In the genomic region with DNA sequence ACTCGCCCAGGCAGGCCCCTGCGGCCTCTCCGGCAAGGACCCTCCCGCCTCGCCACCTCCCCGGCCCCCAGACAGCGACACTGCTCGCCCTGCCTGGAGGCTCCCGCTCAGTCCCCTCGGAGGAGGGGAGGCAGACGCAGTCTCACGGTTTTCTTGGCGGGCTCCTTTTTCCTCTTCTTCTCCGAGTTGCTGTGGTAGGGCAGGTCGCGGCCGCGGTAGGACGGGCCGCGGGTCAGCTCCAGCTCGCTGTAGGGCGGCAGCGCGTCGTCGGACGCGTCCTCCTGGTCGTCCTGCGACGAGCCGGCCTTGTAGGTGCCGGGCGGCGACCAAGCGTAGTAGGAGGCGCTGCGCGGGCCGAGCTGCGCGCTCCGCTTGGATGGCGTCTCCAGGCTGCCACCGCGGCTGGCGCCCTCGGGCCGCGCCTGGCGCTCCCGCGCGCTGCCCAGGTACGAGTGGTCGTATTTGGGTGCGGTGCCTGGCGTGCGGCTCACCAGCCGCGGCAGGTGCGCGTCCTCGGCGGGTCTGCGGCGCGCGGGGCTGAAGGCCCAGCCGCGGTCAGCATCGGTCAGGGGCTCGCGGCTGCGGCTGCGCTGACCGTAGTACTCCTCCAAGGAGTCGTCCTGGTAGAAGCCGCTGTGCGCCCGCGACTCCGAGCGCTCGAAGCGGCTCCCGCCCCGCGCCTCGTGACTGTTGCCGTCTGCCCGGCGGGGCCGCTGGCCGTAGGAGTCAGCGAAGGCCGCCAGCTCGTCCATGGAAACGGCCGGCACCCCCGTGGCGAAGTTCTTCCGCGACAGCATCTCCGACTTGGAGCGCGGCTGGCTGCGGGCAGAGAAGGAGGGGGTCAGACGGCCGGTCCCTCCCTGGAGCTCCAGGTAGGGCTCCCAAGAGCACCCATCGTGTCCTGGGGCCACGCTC, we compare ENCODE assay signal across 8 cellular contexts. TPM values are rescaled to one million over a fixed set of nuclear protein-coding genes. Genes with fewer than 3 reads are reported as not detected.
DNase-seq lines count a peak whose midpoint lies in the region; ATAC-seq and TF ChIP-seq lines count a peak whose summit lies in the region.
"Had no signal": no experiment of that assay in that cellular context is flagged by ENCODE, and none has a peak within 500 bp of the region (broad histone marks: within the 10 kb centered on the region; RNA-seq: fewer than 3 reads in every experiment).

No MANE protein-coding gene starts in this region.

- DNase-seq in body of pancreas (peak in 1 of 4 donors; percentile 14), kidney tubule cell (ENCODE audit: low spot score) (peak; percentile 45), HAP-1 (ENCODE audit: low spot score in 2 of 2) (no peak), A172 (ENCODE audit: low spot score) (no peak)
- DNase-seq in stimulated activated naive CD8-positive, alpha-beta T cell treated with anti-CD3 and anti-CD28 coated beads, Interleukin-15, amount 100 ng/mL, for 72 hours, result peak in 1 of 2 donors; percentile 10

- H3K9me3 Mint-ChIP-seq in stimulated activated naive CD8-positive, alpha-beta T cell treated with anti-CD3 and anti-CD28 coated beads, Interleukin-15, amount 100 ng/mL, for 72 hours, result no peaks in the 10 kb centered on the region
- H3K9me3 Mint-ChIP-seq: activated naive CD4-positive, alpha-beta T cell treated with anti-CD3 and anti-CD28 coated beads, Interleukin-2, amount 50 U/mL, for 72 hours had no signal

- in situ Hi-C loops in HAP-1 (cut with MboI; ENCODE audit: low sequenced_read_pairs), result loop anchor here (25.0 kb wide), 1 partner anchor 616 kb away; no protein-coding TSS in a partner anchor

- H3K27me3 Mint-ChIP-seq in stimulated activated naive CD8-positive, alpha-beta T cell treated with anti-CD3 and anti-CD28 coated beads, Interleukin-15, amount 100 ng/mL, for 72 hours, result peaks cover 56% of the 10 kb centered on the region

- TF ChIP-seq CTCF in body of pancreas (IDR thresholded peaks at IDR 0.05), result no peak

- peak overlapping the region; percentile 58 for H3K9ac ChIP-seq in HUES64 (ENCODE audit: low read depth, low read length)

- no peak overlapping the region for H3K27ac Mint-ChIP-seq in stimulated activated naive CD8-positive, alpha-beta T cell treated with anti-CD3 and anti-CD28 coated beads, Interleukin-15, amount 100 ng/mL, for 72 hours
- H3K27ac Mint-ChIP-seq: activated naive CD4-positive, alpha-beta T cell treated with anti-CD3 and anti-CD28 coated beads, Interleukin-2, amount 50 U/mL, for 72 hours had no signal

- H3K36me3 ChIP-seq in HUES64 (ENCODE audit: insufficient read depth, low read length) (no peaks in the 10 kb centered on the region), body of pancreas (replicated peaks in 1 of 2; ENCODE audit: insufficient read depth in 1 of 2, low read depth in 2 of 2) (no peaks in the 10 kb centered on the region), HAP-1 (replicated peaks) (no peaks in the 10 kb centered on the region)

- ATAC-seq in body of pancreas (peak; percentile 33), HG02763 (IDR thresholded peaks at IDR 0.05; ENCODE audit: unreplicated experiment) (no peak)
- ATAC-seq in stimulated activated naive CD8-positive, alpha-beta T cell treated with anti-CD3 and anti-CD28 coated beads, Interleukin-15, amount 100 ng/mL, for 72 hours, result peak; percentile 53

- WGBS in HUES64, result 8% methylated on average over 113 of the region's 113 CpGs
- WGBS in body of pancreas, 2 donors, result 7 to 17% methylated on average over 3 to 87 of the region's 113 CpGs

- TF ChIP-seq POLR2A in body of pancreas (IDR thresholded peaks at IDR 0.05), result no peak

- H3K4me3 ChIP-seq in HUES64 (ENCODE audit: low read length) (peak overlapping the region; percentile 58), body of pancreas (no peak overlapping the region), HAP-1 (no peak overlapping the region)

- H3K9me3 ChIP-seq in HUES64 (ENCODE audit: insufficient read depth, low read depth, low read length), result no peaks in the 10 kb centered on the region
- H3K9me3 ChIP-seq in body of pancreas, result no peaks in the 10 kb centered on the region
- H3K9me3 ChIP-seq in HAP-1, result no peaks in the 10 kb centered on the region

- H3K4me3 Mint-ChIP-seq in stimulated activated naive CD8-positive, alpha-beta T cell treated with anti-CD3 and anti-CD28 coated beads, Interleukin-15, amount 100 ng/mL, for 72 hours, result peak overlapping the region; percentile 75 to 86

- H3K27me3 ChIP-seq in HUES64 (ENCODE audit: insufficient read depth, low read length), result peaks cover 61% of the 10 kb centered on the region
- peaks cover 0 to 10% of the 10 kb centered on the region in 2 donors for H3K27me3 ChIP-seq in body of pancreas
- peaks cover 24% of the 10 kb centered on the region for H3K27me3 ChIP-seq in HAP-1 (ENCODE audit: low read depth)

- intact Hi-C loops in body of pancreas (cut with DNase I), result no loop called here

- H3K27ac ChIP-seq in HUES64 (ENCODE audit: low read depth, low read length), result no peak overlapping the region
- no peak overlapping the region for H3K27ac ChIP-seq in body of pancreas

- H3K4me1 ChIP-seq in HUES64 (ENCODE audit: insufficient read depth, low read length), result peaks cover 4% of the 10 kb centered on the region; the same call in 1 of the 2 replicates
- H3K4me1 ChIP-seq in body of pancreas, result peaks cover 11% of the 10 kb centered on the region
- peaks cover 4% of the 10 kb centered on the region for H3K4me1 ChIP-seq in HAP-1

- H3K4me1 Mint-ChIP-seq in stimulated activated naive CD8-positive, alpha-beta T cell treated with anti-CD3 and anti-CD28 coated beads, Interleukin-15, amount 100 ng/mL, for 72 hours, result peaks cover 6% of the 10 kb centered on the region

RNA-seq across cellular contexts. Expression of a gene that starts 44.8 kb away (rescaled TPM):
- 23.3 TPM for polyA plus RNA-seq in HUES64 (2013, experiment 1 of 2)
- 24.7 TPM for polyA plus RNA-seq in HUES64 (2013, experiment 2 of 2)
- 1 to 10 TPM in 1 of 2 donors, under 1 TPM in 1; 0.99 to 4.9 TPM for total RNA-seq in body of pancreas
- 24.1 and 28.5 TPM in 2 replicates for total RNA-seq in A172 (2014; rRNA removed; shearing (Covaris generic))

RNA-seq across cellular contexts. Expression of a gene that starts 54.5 kb away (rescaled TPM):
- 8.4 TPM for polyA plus RNA-seq in HUES64 (2013, experiment 1 of 2)
- 10.0 TPM for polyA plus RNA-seq in HUES64 (2013, experiment 2 of 2)
- under 1 TPM; 0.52 to 0.66 TPM for total RNA-seq in body of pancreas
- total RNA-seq in A172 (2014; rRNA removed; shearing (Covaris generic)), result 0.12 and 0.48 TPM in 2 replicates
